ENCODE assay signal across 16 cellular contexts in the genomic region with DNA sequence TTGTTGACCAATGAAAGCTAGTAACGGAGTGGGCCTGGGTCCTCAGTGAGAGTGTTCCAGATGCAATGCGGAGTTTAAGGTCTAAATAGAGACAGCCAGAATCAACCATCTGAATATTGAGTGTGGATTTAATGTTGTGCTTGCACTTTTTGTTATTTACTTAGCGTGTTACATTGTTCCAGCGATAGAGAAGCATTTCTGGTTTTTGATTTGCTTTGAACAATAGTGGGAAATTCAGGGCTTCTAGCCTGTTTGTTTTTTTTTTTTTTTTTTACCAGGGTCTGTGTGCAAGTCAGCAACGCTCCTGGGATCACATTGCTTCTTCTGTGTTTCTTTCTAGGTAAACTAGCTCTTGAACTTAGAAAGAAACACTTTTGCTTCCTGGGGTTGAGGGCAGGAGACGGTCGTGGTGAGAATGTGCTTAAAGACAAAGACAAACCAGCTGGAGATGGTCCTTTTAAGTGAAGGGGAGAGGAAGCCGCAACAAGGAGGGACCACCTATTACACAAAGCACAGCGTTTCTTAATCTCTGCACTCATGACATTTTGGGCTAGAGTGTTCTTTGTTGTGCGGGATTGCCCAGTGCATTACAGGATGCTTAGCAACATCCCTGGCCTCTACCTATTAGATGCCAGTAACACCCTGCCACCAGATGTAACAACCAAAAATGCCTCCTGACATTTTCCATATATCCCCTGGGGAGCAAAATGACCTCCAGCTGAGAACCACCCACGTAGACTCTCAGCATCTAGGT.
DNase-seq lines count a peak whose midpoint lies in the region; ATAC-seq and TF ChIP-seq lines count a peak whose summit lies in the region.
"Had no signal": no experiment of that assay in that cellular context is flagged by ENCODE, and none has a peak within 500 bp of the region (broad histone marks: within the 10 kb centered on the region; RNA-seq: fewer than 3 reads in every experiment).

No MANE protein-coding gene starts in this region.

- TF ChIP-seq CTCF in DND-41 (IDR thresholded peaks at IDR 0.05; ENCODE audit: borderline replicate concordance, extremely low read depth, low read length, poor library complexity, severe bottlenecking): no peak
- TF ChIP-seq CTCF in H9 (conservative IDR thresholded peaks at IDR 0.05): no peak
- no peak for TF ChIP-seq CTCF in WTC11 (IDR thresholded peaks at IDR 0.05)

- H3K27me3 Mint-ChIP-seq in H9 (ENCODE audit: low read depth) (no peaks in the 10 kb centered on the region), WTC11 (ENCODE audit: low read depth) (no peaks in the 10 kb centered on the region)

- H3K4me3 Mint-ChIP-seq in H9 (peak overlapping the region in 1 of 2 experiments; percentile 44; a peak in 1 of 5 replicates), WTC11 (no peak overlapping the region)

- H3K9ac ChIP-seq in DND-41 (ENCODE audit: low read depth, low read length) (no peak overlapping the region), H9 (ENCODE audit: extremely low read depth, insufficient read length, low read length) (no peak overlapping the region)

- peaks cover 4 to 21% (median 14%) of the 10 kb centered on the region in 3 experiments; a peak in 5 of 7 replicates for H3K36me3 Mint-ChIP-seq in H9 (ENCODE audit: insufficient read depth in 1 of 3, low read depth in 3 of 3)
- peaks cover 40% of the 10 kb centered on the region for H3K36me3 Mint-ChIP-seq in WTC11

- no peak overlapping the region for H3K4ac ChIP-seq in H9 (ENCODE audit: low read depth, low read length)

- H2BK15ac ChIP-seq in H9 (ENCODE audit: low read depth, low read length): no peak overlapping the region

- no peaks in the 10 kb centered on the region for H3K23me2 ChIP-seq in H9 (ENCODE audit: insufficient read length, low read depth, low read length, poor library complexity, severe bottlenecking)

- no peak overlapping the region for H2BK20ac ChIP-seq in H9 (ENCODE audit: low read depth, low read length, poor library complexity, severe bottlenecking)

- H3K4me2 ChIP-seq in DND-41 (ENCODE audit: insufficient read depth, low read length): no peak overlapping the region
- H3K4me2 ChIP-seq in H9 (ENCODE audit: insufficient read depth, insufficient read length, low read length): no peak overlapping the region

- CTCF ChIA-PET in WTC11 (lab: Charles Lee): interaction anchor here (0.5 to 1.7 kb wide), 7 partner anchors 11 to 1582 kb away, joined by 3 to 4 read pairs (median 3); no protein-coding TSS in a partner anchor

- peak; percentile 33; the same call in 2 of the 3 replicates for ATAC-seq in DND-41 (ENCODE audit: insufficient read depth, low read depth)
- peak; percentile 88 for ATAC-seq in WTC11
- no peak for ATAC-seq in HG03045 (IDR thresholded peaks at IDR 0.05; ENCODE audit: unreplicated experiment)
- ATAC-seq: PC-3 had no signal

- WGBS in H9 (ENCODE audit: extremely low coverage, insufficient read length, low lambda C conversion rate): no CpG with 5 or more reads among the region's 11 CpGs
- no CpG with 5 or more reads among the region's 11 CpGs for WGBS in iPS DF 6.9 (ENCODE audit: insufficient coverage, insufficient read length)

- H3K9me3 Mint-ChIP-seq in H9 (no peaks in the 10 kb centered on the region), WTC11 (no peaks in the 10 kb centered on the region)

- H2AFZ ChIP-seq in DND-41 (ENCODE audit: low read depth, low read length) (no peak overlapping the region), H9 (ENCODE audit: low read length) (no peak overlapping the region)

- H3K79me2 ChIP-seq in DND-41 (ENCODE audit: insufficient read depth, low read length): no peaks in the 10 kb centered on the region
- no peaks in the 10 kb centered on the region for H3K79me2 ChIP-seq in H9 (ENCODE audit: insufficient read depth, low read length)

- H3K14ac ChIP-seq in H9 (ENCODE audit: insufficient read depth, low read length): no peak overlapping the region

- H3K18ac ChIP-seq in H9 (ENCODE audit: insufficient read length, low read depth, low read length): no peak overlapping the region

- H3K27ac ChIP-seq in DND-41 (ENCODE audit: low read length) (no peak overlapping the region), H9 (ENCODE audit: insufficient read length, low read depth, low read length) (no peak overlapping the region), iPS DF 6.9 (ENCODE audit: low read length) (no peak overlapping the region)
- H3K27ac ChIP-seq: RWPE1 had no signal

- no peak overlapping the region for H4K5ac ChIP-seq in H9 (ENCODE audit: insufficient read length, low read depth, low read length)

- H2BK120ac ChIP-seq in H9 (ENCODE audit: low read depth, low read length, poor library complexity, severe bottlenecking): no peak overlapping the region

- H3K4me1 ChIP-seq in DND-41 (ENCODE audit: insufficient read depth, low read length) (no peaks in the 10 kb centered on the region), H9 (ENCODE audit: insufficient read depth, low read length) (peaks cover 3% of the 10 kb centered on the region; the same call in 1 of the 2 replicates), iPS DF 6.9 (ENCODE audit: control insufficient read depth, insufficient read depth, low read length) (no peaks in the 10 kb centered on the region)
- H3K4me1 ChIP-seq: Caco-2, HAP-1 had no signal

- H2BK5ac ChIP-seq in H9 (ENCODE audit: insufficient read length, low read length): no peak overlapping the region

- no peak overlapping the region for H4K91ac ChIP-seq in H9 (ENCODE audit: insufficient read length, low read depth, low read length)

- H3K4me3 ChIP-seq in DND-41 (ENCODE audit: low read depth in 1 of 2, low read length in 2 of 2) (no peak overlapping the region), iPS DF 6.9 (ENCODE audit: low read length) (no peak overlapping the region)
- H3K4me3 ChIP-seq: HAP-1 had no signal

- DNase-seq in DND-41: peak; percentile 7
- peak; percentile 36 for DNase-seq in H9
- DNase-seq in WTC11 (ENCODE audit: low spot score): peak; percentile 13
- DNase-seq in iPS DF 6.9 (ENCODE audit: low read depth, low spot score): peak; percentile 16
- DNase-seq in NCI-H1930 (lab: John Stamatoyannopoulos, UW): no peak
- no peak for DNase-seq in NCI-H526 (lab: John Stamatoyannopoulos, UW)
- no peak for DNase-seq in NCI-H226
- DNase-seq: Caco-2, KG1, NCI-H1436, NCI-H2029 treated with DMSO at 0.1 percent for 48 hours, NCI-H774, PC-3 had no signal

- H3K27me3 ChIP-seq in DND-41 (ENCODE audit: insufficient read depth, low read length, poor library complexity): no peaks in the 10 kb centered on the region
- H3K27me3 ChIP-seq in H9 (ENCODE audit: insufficient read depth, low read length): no peaks in the 10 kb centered on the region
- H3K27me3 ChIP-seq in iPS DF 6.9 (ENCODE audit: control insufficient read depth, insufficient read depth, low read length): no peaks in the 10 kb centered on the region

- no peaks in the 10 kb centered on the region for H3K79me1 ChIP-seq in H9 (ENCODE audit: insufficient read depth, low read depth, low read length, poor library complexity, severe bottlenecking)

- no peaks in the 10 kb centered on the region for H3K9me3 ChIP-seq in DND-41 (ENCODE audit: insufficient read depth, low read length, severe bottlenecking)
- H3K9me3 ChIP-seq in H9 (ENCODE audit: control insufficient read depth, low read depth, low read length): no peaks in the 10 kb centered on the region
- H3K9me3 ChIP-seq in iPS DF 6.9 (ENCODE audit: control insufficient read depth, insufficient read depth, low read length): no peaks in the 10 kb centered on the region
- H3K9me3 ChIP-seq: Caco-2, HAP-1 had no signal

- H3T11ph ChIP-seq in H9 (ENCODE audit: low read length): no peak overlapping the region

- H3K27ac Mint-ChIP-seq in H9: peak overlapping the region in 2 of 3 experiments; percentile 64 to 96; a peak in 5 of 7 replicates
- H3K27ac Mint-ChIP-seq in WTC11: peak overlapping the region; percentile 74

- H4K20me1 ChIP-seq in DND-41 (ENCODE audit: insufficient read depth, low read length) (no peaks in the 10 kb centered on the region), H9 (ENCODE audit: control insufficient read depth, insufficient read depth, insufficient read length) (no peaks in the 10 kb centered on the region)

- POLR2A ChIA-PET in WTC11 (lab: Charles Lee): interaction anchor here (0.6 kb wide), 1 partner anchor 804 kb away, joined by 3 read pairs; no protein-coding TSS in a partner anchor

- no peak overlapping the region for H3K56ac ChIP-seq in H9 (ENCODE audit: insufficient read length, low read depth, low read length)

- H3K36me3 ChIP-seq in DND-41 (ENCODE audit: insufficient read depth, low read length) (no peaks in the 10 kb centered on the region), iPS DF 6.9 (ENCODE audit: control insufficient read depth, insufficient read depth, low read length) (no peaks in the 10 kb centered on the region; the same call in 1 of the 2 replicates)
- H3K36me3 ChIP-seq: HAP-1 had no signal

- no peak overlapping the region for H4K8ac ChIP-seq in H9 (replicated peaks; ENCODE audit: insufficient read length, low read depth, low read length)

- no peak overlapping the region for H2BK12ac ChIP-seq in H9 (ENCODE audit: insufficient read length, low read depth, low read length)

- no peak overlapping the region for H2AK5ac ChIP-seq in H9 (ENCODE audit: insufficient read length, low read length)

- peaks cover 15 to 17% of the 10 kb centered on the region in 2 experiments for H3K4me1 Mint-ChIP-seq in H9
- peaks cover 24% of the 10 kb centered on the region for H3K4me1 Mint-ChIP-seq in WTC11

- no peak overlapping the region for H3K23ac ChIP-seq in H9 (ENCODE audit: insufficient read length, low read depth, low read length)

TF ChIP-seq in WTC11, 78 proteins besides CTCF, POLR2A, EP300 and RAD21 (continues in another document):
- no peak for TF ChIP-seq FOXK1 (CRISPR knock-in tag; IDR thresholded peaks at IDR 0.05)
- TF ChIP-seq SOX15 (CRISPR knock-in tag; IDR thresholded peaks at IDR 0.05): no peak
- peak; percentile 85 for TF ChIP-seq ZNF423 (CRISPR knock-in tag; IDR thresholded peaks at IDR 0.05)

Comparison
In these comparisons a context has a peak if more than half of its experiments do, and no peak if none do; other contexts are left out.
1. DNase-seq: peak in DND-41 (single experiment), H9 (single experiment), WTC11 (single experiment) and iPS DF 6.9 (single experiment); none in NCI-H1930 (0 of 2), NCI-H526 (0 of 2) and NCI-H226 (single experiment).